Comparison of ENCODE assay signal across 12 cellular contexts in genomic region chr19:54616840-54617560, GRCh38. TPM values are rescaled to one million over a fixed set of nuclear protein-coding genes. Genes with fewer than 3 reads are reported as not detected.
DNase-seq lines count a peak whose midpoint lies in the region; ATAC-seq, FAIRE-seq and TF ChIP-seq lines count a peak whose summit lies in the region.
"Had no signal": no experiment of that assay in that cellular context is flagged by ENCODE, and none has a peak within 500 bp of the region (broad histone marks: within the 10 kb centered on the region; RNA-seq: fewer than 3 reads in every experiment).

No MANE protein-coding gene starts in this region.

- no peaks in the 10 kb centered on the region for H3K9me3 ChIP-seq in Caco-2

- H3K4me1 Mint-ChIP-seq in activated B cell treated with CpG ODN at 0.5 μM for 24 hours (peaks cover 80% of the 10 kb centered on the region), Caco-2 (ENCODE audit: low read depth, unreplicated experiment) (no peaks in the 10 kb centered on the region)
- H3K4me1 Mint-ChIP-seq: neural progenitor cell had no signal

- no peak for FAIRE-seq in urothelium cell line (lab: Jason Lieb, UNC)
- FAIRE-seq: frontal cortex had no signal

- TF ChIP-seq CTCF in GM10266 (IDR thresholded peaks at IDR 0.05; ENCODE audit: control insufficient read depth, insufficient read depth, low read depth, missing control alignments) (no peak), activated B cell treated with CpG ODN at 0.5 μM for 24 hours (IDR thresholded peaks at IDR 0.05) (no peak), Caco-2 (IDR thresholded peaks at IDR 0.05; ENCODE audit: insufficient read depth in 1 of 2, low read depth in 1 of 2, low read length in 1 of 2, severe bottlenecking in 1 of 2, unreplicated experiment in 1 of 2) (no peak)

- peak overlapping the region; percentile 99 for H3K27ac Mint-ChIP-seq in activated B cell treated with CpG ODN at 0.5 μM for 24 hours
- no peak overlapping the region for H3K27ac Mint-ChIP-seq in Caco-2 (ENCODE audit: unreplicated experiment)
- H3K27ac Mint-ChIP-seq: neural progenitor cell had no signal

- CTCF ChIA-PET in activated B cell treated with CpG ODN at 0.5 μM for 24 hours (lab: Charles Lee) (interaction anchor here (1.1 kb wide), 1 partner anchor 136 kb away, joined by 5 read pairs; no protein-coding TSS in a partner anchor), Caco-2 (lab: Charles Lee) (no interaction called here)

- no peaks in the 10 kb centered on the region for H3K27me3 ChIP-seq in Caco-2 (replicated peaks; ENCODE audit: control insufficient read depth, insufficient read depth, low read length)
- H3K27me3 ChIP-seq: BLaER1, neural progenitor cell had no signal

- DNase-seq in GM10266 (ENCODE audit: extremely low spot score), result peak; percentile 66
- no peak for DNase-seq in activated B cell treated with CpG ODN at 0.5 μM for 24 hours
- DNase-seq in COLO668 (lab: John Stamatoyannopoulos, UW; ENCODE audit: unreplicated experiment), result no peak
- DNase-seq in HK-2 (ENCODE audit: unreplicated experiment), result no peak
- no peak for DNase-seq in Caco-2
- DNase-seq in urothelium cell line (ENCODE audit: low spot score), result no peak
- DNase-seq: NCI-H524 treated with DMSO at 0.1 percent for 48 hours had no signal

- POLR2A ChIA-PET in activated B cell treated with CpG ODN at 0.5 μM for 24 hours (lab: Charles Lee), result interaction anchor here (0.7 to 2.8 kb wide), 16 partner anchors 8 to 663 kb away, joined by 3 to 18 read pairs (median 4); partner anchors contain the start of genes HSPBP1, LENG8, LENG9 and LILRA1
- POLR2A ChIA-PET in Caco-2 (lab: Charles Lee), result no interaction called here

- no peaks in the 10 kb centered on the region for H3K27me3 Mint-ChIP-seq in activated B cell treated with CpG ODN at 0.5 μM for 24 hours
- H3K27me3 Mint-ChIP-seq in Caco-2 (ENCODE audit: insufficient read depth, unreplicated experiment), result peaks cover 15% of the 10 kb centered on the region

- peak; percentile 77 for ATAC-seq in GM19324 (IDR thresholded peaks at IDR 0.05; ENCODE audit: low FRiP score, unreplicated experiment)
- peak; percentile 79 for ATAC-seq in HG02970 (IDR thresholded peaks at IDR 0.05; ENCODE audit: low FRiP score, unreplicated experiment)
- peak; percentile 84 for ATAC-seq in activated B cell treated with CpG ODN at 0.5 μM for 24 hours (ENCODE audit: low read depth)

- H3K36me3 Mint-ChIP-seq in activated B cell treated with CpG ODN at 0.5 μM for 24 hours (ENCODE audit: low read depth), result peaks cover 23% of the 10 kb centered on the region
- H3K36me3 Mint-ChIP-seq in Caco-2 (ENCODE audit: insufficient read depth, unreplicated experiment), result no peaks in the 10 kb centered on the region
- H3K36me3 Mint-ChIP-seq: neural progenitor cell had no signal

- H3K4me3 ChIP-seq in Caco-2 (ENCODE audit: low read depth, low read length), result no peak overlapping the region
- H3K4me3 ChIP-seq: BLaER1, neural progenitor cell had no signal

- peaks cover 4% of the 10 kb centered on the region for H3K9me3 Mint-ChIP-seq in activated B cell treated with CpG ODN at 0.5 μM for 24 hours
- H3K9me3 Mint-ChIP-seq in Caco-2 (ENCODE audit: unreplicated experiment), result peaks cover 19% of the 10 kb centered on the region

- BruUV-seq in Caco-2 (replicated peaks; lab: Mats Ljungman, UMichigan), result no TSS peak

- peak overlapping the region; percentile 99 for H3K4me3 Mint-ChIP-seq in activated B cell treated with CpG ODN at 0.5 μM for 24 hours
- H3K4me3 Mint-ChIP-seq in Caco-2 (ENCODE audit: unreplicated experiment), result no peak overlapping the region
- H3K4me3 Mint-ChIP-seq: neural progenitor cell had no signal

- intact Hi-C loops in activated B cell treated with CpG ODN at 0.5 μM for 24 hours (cut with micrococcal nuclease), result loop anchor here (1.0 to 5.0 kb wide), 4 partner anchors 8 to 155 kb away; partner anchors contain the start of genes LENG9, LILRA2 and LILRB4
- intact Hi-C loops in Caco-2 (cut with micrococcal nuclease; ENCODE audit: unreplicated experiment), result no loop called here

- H3K4me1 ChIP-seq in Caco-2, result no peaks in the 10 kb centered on the region
- H3K4me1 ChIP-seq: neural progenitor cell had no signal

- H3K36me3 ChIP-seq in Caco-2 (ENCODE audit: control insufficient read depth, insufficient read depth, low read length), result no peaks in the 10 kb centered on the region
- H3K36me3 ChIP-seq: BLaER1 had no signal

RNA-seq across cellular contexts. Expression of gene LILRB1, which starts 13.3 kb away (rescaled TPM):
- total RNA-seq in activated B cell treated with CpG ODN at 0.5 μM for 24 hours (142 and 171 TPM in 2 replicates), Caco-2 (2022) (not detected in 2 replicates)
- total RNA-seq: frontal cortex had no signal

RNA-seq across cellular contexts. Expression of gene LILRA1, which starts 23.6 kb away (rescaled TPM):
- total RNA-seq in activated B cell treated with CpG ODN at 0.5 μM for 24 hours (0.11 and 0.15 TPM in 2 replicates), Caco-2 (2022) (not detected in 2 replicates)
- total RNA-seq: frontal cortex had no signal

RNA-seq across cellular contexts. Expression of gene LILRA2, which starts 43.4 kb away (rescaled TPM):
- total RNA-seq in activated B cell treated with CpG ODN at 0.5 μM for 24 hours (0.22 TPM in 1 of 2 replicates, not detected in the other), Caco-2 (2022) (not detected in 2 replicates)

RNA-seq across cellular contexts. Expression of gene LILRB4, which starts 45.8 kb away (rescaled TPM):
- total RNA-seq in activated B cell treated with CpG ODN at 0.5 μM for 24 hours (0.76 and 1.4 TPM in 2 replicates), Caco-2 (2022) (not detected in 2 replicates)

Comparison
In these comparisons a context has a peak if more than half of its experiments do, and no peak if none do; other contexts are left out.
1. RNA of gene LILRB1, which starts 13.3 kb away (total RNA-seq): 142 to 171 TPM in activated B cell treated with CpG ODN at 0.5 μM for 24 hours; not detected in Caco-2; every median in the first group is over 100 times any median in the second.
2. Peak in every context shown above with its lines, with median percentiles within 50 percentile points of each other: ATAC-seq.